In the genomic region with DNA sequence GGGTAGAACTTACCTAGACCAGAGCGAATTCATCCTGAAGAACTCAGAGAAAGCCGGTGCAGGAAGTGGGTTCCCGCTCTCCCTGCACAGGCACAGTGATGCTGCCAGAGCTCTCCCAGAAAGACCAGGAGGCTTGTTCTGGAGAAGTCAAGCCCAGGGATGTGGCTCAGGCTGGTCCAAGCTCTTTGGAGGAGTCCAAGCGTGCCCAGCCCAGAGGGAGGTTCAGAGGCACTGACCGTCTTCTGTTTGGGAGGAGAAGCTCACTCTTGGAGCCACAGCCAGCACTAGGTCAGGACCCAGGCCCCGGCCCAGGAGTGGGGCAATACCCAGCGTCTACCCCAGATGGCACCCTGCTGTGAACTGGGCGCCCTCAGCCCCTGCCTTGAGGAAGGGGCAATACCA, we compare ENCODE assay signal across 10 cellular contexts. TPM values are rescaled to one million over a fixed set of nuclear protein-coding genes. Genes with fewer than 3 reads are reported as not detected.
DNase-seq lines count a peak whose midpoint lies in the region; ATAC-seq, FAIRE-seq and TF ChIP-seq lines count a peak whose summit lies in the region.
"Had no signal": no experiment of that assay in that cellular context is flagged by ENCODE, and none has a peak within 500 bp of the region (broad histone marks: within the 10 kb centered on the region; RNA-seq: fewer than 3 reads in every experiment).

No MANE protein-coding gene starts in this region.

- peaks cover 35% of the 10 kb centered on the region for H3K27me3 Mint-ChIP-seq in CD4-positive, CD25-positive, alpha-beta regulatory T cell
- H3K27me3 Mint-ChIP-seq in dendritic cell treated with granulocyte-macrophage colony-stimulating factor and Interleukin-4, amounts not matched to agents 40 ng/mL and 50 ng/mL, for 4 days: peaks cover 47% of the 10 kb centered on the region

- no peaks in the 10 kb centered on the region for H3K9me3 Mint-ChIP-seq in CD4-positive, CD25-positive, alpha-beta regulatory T cell
- no peaks in the 10 kb centered on the region for H3K9me3 Mint-ChIP-seq in dendritic cell treated with granulocyte-macrophage colony-stimulating factor and Interleukin-4, amounts not matched to agents 40 ng/mL and 50 ng/mL, for 4 days
- H3K9me3 Mint-ChIP-seq: activated naive CD8-positive, alpha-beta T cell treated with anti-CD3 and anti-CD28 coated beads, Interleukin-2, amount 10 ng/mL, durations not matched to agents 7 days and 5 days had no signal

- H3K27ac Mint-ChIP-seq in CD4-positive, CD25-positive, alpha-beta regulatory T cell: peak overlapping the region in 2 of 3 donors; percentile 81 to 94
- peak overlapping the region; percentile 74 for H3K27ac Mint-ChIP-seq in dendritic cell treated with granulocyte-macrophage colony-stimulating factor and Interleukin-4, amounts not matched to agents 40 ng/mL and 50 ng/mL, for 4 days
- H3K27ac Mint-ChIP-seq: activated naive CD8-positive, alpha-beta T cell treated with anti-CD3 and anti-CD28 coated beads, Interleukin-2, amount 10 ng/mL, durations not matched to agents 7 days and 5 days had no signal

- H3K36me3 ChIP-seq in CD4-positive, CD25-positive, alpha-beta regulatory T cell (ENCODE audit: control insufficient read depth, insufficient read depth, low read length): no peaks in the 10 kb centered on the region
- no peaks in the 10 kb centered on the region for H3K36me3 ChIP-seq in pancreas

- no peaks in the 10 kb centered on the region for H3K27me3 ChIP-seq in CD4-positive, CD25-positive, alpha-beta regulatory T cell (ENCODE audit: control insufficient read depth, insufficient read depth, low read length)
- H3K27me3 ChIP-seq in pancreas (no peaks in the 10 kb centered on the region), dorsolateral prefrontal cortex (no peaks in the 10 kb centered on the region)

- no peak for DNase-seq in CD4-positive, CD25-positive, alpha-beta regulatory T cell
- DNase-seq in LNCaP clone FGC (ENCODE audit: low read depth): no peak
- no peak for DNase-seq in pancreas
- DNase-seq in Ammon's horn (ENCODE audit: low spot score): no peak
- DNase-seq in dorsolateral prefrontal cortex: no peak
- DNase-seq in activated CD4-positive, alpha-beta T cell treated with anti-CD3 and anti-CD28 coated beads, Interleukin-2, amount 50 U/mL, for 48 hours: no peak
- DNase-seq in HCEC 1CT: no peak
- DNase-seq: activated naive CD8-positive, alpha-beta T cell treated with anti-CD3 and anti-CD28 coated beads, Interleukin-2, amount 10 ng/mL, durations not matched to agents 7 days and 5 days; stimulated activated CD4-positive, alpha-beta T cell treated with anti-CD3 and anti-CD28 coated beads, Interleukin-15, amount 100 ng/mL, for 24 hours had no signal

- no peaks in the 10 kb centered on the region for H3K36me3 Mint-ChIP-seq in CD4-positive, CD25-positive, alpha-beta regulatory T cell
- peaks cover 5% of the 10 kb centered on the region for H3K36me3 Mint-ChIP-seq in dendritic cell treated with granulocyte-macrophage colony-stimulating factor and Interleukin-4, amounts not matched to agents 40 ng/mL and 50 ng/mL, for 4 days (ENCODE audit: low read depth)
- H3K36me3 Mint-ChIP-seq: activated naive CD8-positive, alpha-beta T cell treated with anti-CD3 and anti-CD28 coated beads, Interleukin-2, amount 10 ng/mL, durations not matched to agents 7 days and 5 days had no signal

- H3K9me3 ChIP-seq in CD4-positive, CD25-positive, alpha-beta regulatory T cell (ENCODE audit: control insufficient read depth in 2 of 2, low read length in 2 of 2): no peaks in the 10 kb centered on the region
- no peaks in the 10 kb centered on the region for H3K9me3 ChIP-seq in pancreas

- peaks cover 15% of the 10 kb centered on the region for H3K4me1 ChIP-seq in CD4-positive, CD25-positive, alpha-beta regulatory T cell (ENCODE audit: control insufficient read depth, insufficient read depth, low read length, poor library complexity, severe bottlenecking)
- peaks cover 0 to 10% (median 8%) of the 10 kb centered on the region in 3 donors for H3K4me1 ChIP-seq in pancreas

- peaks cover 3 to 41% (median 10%) of the 10 kb centered on the region in 4 donors for H3K4me1 Mint-ChIP-seq in CD4-positive, CD25-positive, alpha-beta regulatory T cell
- peaks cover 30% of the 10 kb centered on the region for H3K4me1 Mint-ChIP-seq in dendritic cell treated with granulocyte-macrophage colony-stimulating factor and Interleukin-4, amounts not matched to agents 40 ng/mL and 50 ng/mL, for 4 days (ENCODE audit: low read depth)

- TF ChIP-seq CTCF in LNCaP clone FGC (IDR thresholded peaks at IDR 0.05; ENCODE audit: control insufficient read depth, extremely low read depth, insufficient read depth) (no peak), pancreas (IDR thresholded peaks at IDR 0.05) (no peak), dorsolateral prefrontal cortex (IDR thresholded peaks at IDR 0.05 in 54 of 56, conservative IDR thresholded peaks at IDR 0.05 in 2 of 56; ENCODE audit: low read depth in 1 of 56, partially characterized antibody in 56 of 56) (no peak)

- 62 to 76% methylated on average over 8 of the region's 8 CpGs for WGBS in pancreas, 2 donors

- FAIRE-seq in pancreas (lab: Jason Lieb, UNC): no peak

- ATAC-seq in CD4-positive, CD25-positive, alpha-beta regulatory T cell (ENCODE audit: low read depth in 2 of 2): no peak
- no peak for ATAC-seq in pancreas

- H3K4me3 ChIP-seq in CD4-positive, CD25-positive, alpha-beta regulatory T cell (ENCODE audit: low read depth, low read length): no peak overlapping the region
- H3K4me3 ChIP-seq in LNCaP clone FGC (ENCODE audit: low read depth, low read length): peak overlapping the region; percentile 85
- peak overlapping the region in 3 of 4 donors; percentile 70 to 95 (median 79) for H3K4me3 ChIP-seq in pancreas
- H3K4me3 ChIP-seq in dorsolateral prefrontal cortex: peak overlapping the region in 23 of 59 donors; percentile 51 to 92 (median 76)

- H3K4me3 Mint-ChIP-seq in CD4-positive, CD25-positive, alpha-beta regulatory T cell: peak overlapping the region; percentile 89 to 94 (median 92)
- H3K4me3 Mint-ChIP-seq in dendritic cell treated with granulocyte-macrophage colony-stimulating factor and Interleukin-4, amounts not matched to agents 40 ng/mL and 50 ng/mL, for 4 days: no peak overlapping the region

- H3K27ac ChIP-seq in CD4-positive, CD25-positive, alpha-beta regulatory T cell (ENCODE audit: insufficient read depth, low read length, poor library complexity, severe bottlenecking): no peak overlapping the region
- H3K27ac ChIP-seq in pancreas (peak overlapping the region; percentile 85 to 91 (median 90)), dorsolateral prefrontal cortex (peak overlapping the region in 18 of 59 donors; percentile 15 to 94 (median 82))

- intact Hi-C loops in dendritic cell treated with granulocyte-macrophage colony-stimulating factor and Interleukin-4, amounts not matched to agents 40 ng/mL and 50 ng/mL, for 4 days (cut with micrococcal nuclease): loop anchor here (10.0 kb wide), 1 partner anchor 593 kb away; a partner anchor contains a TSS
- intact Hi-C loops in pancreas (cut with DNase I): no loop called here
- intact Hi-C loops in dorsolateral prefrontal cortex (cut with DNase I): loop anchor here in 1 of 2 donors (10.0 kb wide), 1 partner anchor 473 kb away; no protein-coding TSS in a partner anchor

RNA-seq across cellular contexts. Expression of a gene that starts 1.5 kb away (rescaled TPM):
- total RNA-seq in CD4-positive, CD25-positive, alpha-beta regulatory T cell: 4.0 TPM
- polyA plus RNA-seq in CD4-positive, CD25-positive, alpha-beta regulatory T cell: 1 to 10 TPM in 1 of 4 donors, under 1 TPM in 3; 0.36 to 1.1 (median 0.62) TPM
- total RNA-seq in pancreas: 10 to 100 TPM; 24.8 to 98.2 (median 33.6) TPM
- polyA plus RNA-seq in pancreas: 10 to 100 TPM; 28.4 to 45.5 TPM
- 10 to 100 TPM; 22.0 to 55.2 (median 36.7) TPM for total RNA-seq in dorsolateral prefrontal cortex
